8 cellular contexts compared by ENCODE assay signal in the genomic region with DNA sequence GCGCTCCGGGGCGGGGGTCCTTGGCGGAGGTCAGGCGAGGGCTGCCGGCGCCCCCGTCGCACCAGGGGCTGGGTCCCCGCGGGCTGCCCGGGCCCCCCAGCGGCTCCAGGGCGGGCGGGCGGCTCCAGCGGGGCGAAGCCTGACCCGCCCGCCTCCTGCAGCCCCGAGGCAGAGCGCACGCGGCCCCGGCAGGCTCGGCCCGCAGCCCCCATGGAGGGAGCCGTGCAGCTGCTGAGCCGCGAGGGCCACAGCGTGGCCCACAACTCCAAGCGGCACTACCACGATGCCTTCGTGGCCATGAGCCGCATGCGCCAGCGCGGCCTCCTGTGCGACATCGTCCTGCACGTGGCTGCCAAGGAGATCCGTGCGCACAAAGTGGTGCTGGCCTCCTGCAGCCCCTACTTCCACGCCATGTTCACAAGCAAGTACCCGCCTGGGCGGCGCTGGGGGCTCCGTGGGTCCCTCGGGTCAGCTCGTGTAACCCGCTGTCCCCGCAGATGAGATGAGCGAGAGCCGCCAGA. TPM values are rescaled to one million over a fixed set of nuclear protein-coding genes. Genes with fewer than 3 reads are reported as not detected.
DNase-seq lines count a peak whose midpoint lies in the region; ATAC-seq, FAIRE-seq and TF ChIP-seq lines count a peak whose summit lies in the region.

No MANE protein-coding gene starts in this region.

- H3K56ac ChIP-seq in H9 (ENCODE audit: insufficient read length, low read depth, low read length): no peak overlapping the region

- H4K20me1 ChIP-seq in H9 (ENCODE audit: control insufficient read depth, insufficient read depth, insufficient read length): no peaks in the 10 kb centered on the region

- no peak for TF ChIP-seq CTCF in 22Rv1 (IDR thresholded peaks at IDR 0.05)
- no peak for TF ChIP-seq CTCF in H9 (conservative IDR thresholded peaks at IDR 0.05)
- no peak for TF ChIP-seq CTCF in astrocyte of the cerebellum (IDR thresholded peaks at IDR 0.05; ENCODE audit: low read depth, low read length, missing control alignments)
- TF ChIP-seq CTCF in D721Med (IDR thresholded peaks at IDR 0.05; ENCODE audit: insufficient read depth, missing control alignments): no peak
- no peak for TF ChIP-seq CTCF in endothelial cell (IDR thresholded peaks at IDR 0.05; ENCODE audit: unreplicated experiment)

- H3K18ac ChIP-seq in H9 (ENCODE audit: insufficient read length, low read depth, low read length): no peak overlapping the region
- peak overlapping the region in 1 of 2 experiments; percentile 61 for H3K18ac ChIP-seq in mesenchymal stem cell (ENCODE audit: low read depth in 1 of 2, low read length in 2 of 2)

- in situ Hi-C loops in astrocyte of the cerebellum (cut with HindIII; ENCODE audit: low sequenced_read_pairs): no loop called here

- no peak overlapping the region for H2BK15ac ChIP-seq in H9 (ENCODE audit: low read depth, low read length)
- peak overlapping the region; percentile 38 for H2BK15ac ChIP-seq in mesenchymal stem cell (ENCODE audit: low read depth, poor library complexity, severe bottlenecking)

- H3K23me2 ChIP-seq in H9 (ENCODE audit: insufficient read length, low read depth, low read length, poor library complexity, severe bottlenecking): peaks cover 3% of the 10 kb centered on the region

- H3K4me2 ChIP-seq in H9 (ENCODE audit: insufficient read depth, insufficient read length, low read length) (peak overlapping the region; percentile 0), mesenchymal stem cell (ENCODE audit: low read length, poor library complexity, severe bottlenecking) (peak overlapping the region; percentile 90)

- H3K27me3 ChIP-seq in H9 (ENCODE audit: insufficient read depth, low read length) (peaks cover 4% of the 10 kb centered on the region; the same call in 1 of the 2 replicates), mesenchymal stem cell (ENCODE audit: control insufficient read depth in 1 of 2, insufficient read depth in 1 of 2, low read length in 2 of 2) (no peaks in the 10 kb centered on the region)

- H3K9me3 Mint-ChIP-seq in H9: no peaks in the 10 kb centered on the region; a peak in 1 of 5 replicates
- H3K9me3 Mint-ChIP-seq in endothelial cell (ENCODE audit: unreplicated experiment): no peaks in the 10 kb centered on the region

- H3K4ac ChIP-seq in H9 (ENCODE audit: low read depth, low read length) (no peak overlapping the region), mesenchymal stem cell (ENCODE audit: low read depth in 1 of 2, low read length in 2 of 2) (peak overlapping the region; percentile 9 to 57)

- H3K14ac ChIP-seq in H9 (ENCODE audit: insufficient read depth, low read length): no peak overlapping the region
- peak overlapping the region in 1 of 2 experiments; percentile 53 for H3K14ac ChIP-seq in mesenchymal stem cell (ENCODE audit: low read length in 2 of 2)

- no peak overlapping the region for H2BK20ac ChIP-seq in H9 (ENCODE audit: low read depth, low read length, poor library complexity, severe bottlenecking)

- ATAC-seq in esophagus mucosa: no peak

- H2AFZ ChIP-seq in H9 (ENCODE audit: low read length) (no peak overlapping the region), mesenchymal stem cell (ENCODE audit: low read depth, low read length) (peak overlapping the region; percentile 46)

- no peaks in the 10 kb centered on the region for H3K4me1 ChIP-seq in H9 (ENCODE audit: insufficient read depth, low read length)
- peaks cover 27% of the 10 kb centered on the region for H3K4me1 ChIP-seq in mesenchymal stem cell (ENCODE audit: control insufficient read depth, insufficient read depth, low read depth, low read length)

- H3K79me2 ChIP-seq in H9 (ENCODE audit: insufficient read depth, low read length): peaks cover 5% of the 10 kb centered on the region; the same call in 1 of the 2 replicates

- no peak overlapping the region for H4K91ac ChIP-seq in H9 (ENCODE audit: insufficient read length, low read depth, low read length)
- H4K91ac ChIP-seq in mesenchymal stem cell (ENCODE audit: low read length): peak overlapping the region; percentile 37

- H4K8ac ChIP-seq in H9 (replicated peaks; ENCODE audit: insufficient read length, low read depth, low read length) (no peak overlapping the region), mesenchymal stem cell (ENCODE audit: low read length) (peak overlapping the region; percentile 28)

- H3K36me3 Mint-ChIP-seq in H9 (ENCODE audit: insufficient read depth in 1 of 3, low read depth in 3 of 3) (peaks cover 6 to 42% (median 33%) of the 10 kb centered on the region in 3 experiments; a peak in 6 of 7 replicates), endothelial cell (ENCODE audit: low read depth, unreplicated experiment) (peaks cover 13% of the 10 kb centered on the region)

- H3K79me1 ChIP-seq in H9 (ENCODE audit: insufficient read depth, low read depth, low read length, poor library complexity, severe bottlenecking): peaks cover 4% of the 10 kb centered on the region
- peaks cover 33% of the 10 kb centered on the region for H3K79me1 ChIP-seq in mesenchymal stem cell (replicated peaks; ENCODE audit: low read length, poor library complexity, severe bottlenecking)

- H3K4me3 ChIP-seq in astrocyte of the cerebellum (ENCODE audit: low read depth, low read length) (peak overlapping the region; percentile 59), mesenchymal stem cell (ENCODE audit: insufficient read depth in 1 of 2, low read depth in 1 of 2, low read length in 2 of 2) (peak overlapping the region; percentile 67 to 93)

- H3K36me3 ChIP-seq in mesenchymal stem cell (ENCODE audit: control insufficient read depth in 1 of 2, insufficient read depth in 2 of 2, low read depth in 1 of 2, low read length in 2 of 2): peaks cover 20 to 58% of the 10 kb centered on the region in 2 experiments

- no CpG with 5 or more reads among the region's 54 CpGs for WGBS in H9 (ENCODE audit: extremely low coverage, insufficient read length, low lambda C conversion rate)
- 30% methylated on average over 53 of the region's 54 CpGs for WGBS in mesenchymal stem cell

- H2BK5ac ChIP-seq in H9 (ENCODE audit: insufficient read length, low read length) (no peak overlapping the region), mesenchymal stem cell (ENCODE audit: low read depth, low read length, poor library complexity, severe bottlenecking) (no peak overlapping the region)

- peaks cover 19% of the 10 kb centered on the region for H3K27me3 Mint-ChIP-seq in H9 (ENCODE audit: low read depth)
- H3K27me3 Mint-ChIP-seq in endothelial cell (ENCODE audit: unreplicated experiment): peaks cover 9% of the 10 kb centered on the region

- no peak overlapping the region for H3K23ac ChIP-seq in H9 (ENCODE audit: insufficient read length, low read depth, low read length)
- H3K23ac ChIP-seq in mesenchymal stem cell (ENCODE audit: low read length in 2 of 2): no peak overlapping the region

- no peak overlapping the region for H4K5ac ChIP-seq in H9 (ENCODE audit: insufficient read length, low read depth, low read length)

- H2BK120ac ChIP-seq in H9 (ENCODE audit: low read depth, low read length, poor library complexity, severe bottlenecking): no peak overlapping the region
- H2BK120ac ChIP-seq in mesenchymal stem cell (ENCODE audit: low read depth, low read length): no peak overlapping the region

- DNase-seq in H9 (no peak), astrocyte of the cerebellum (ENCODE audit: low read depth) (no peak), mesenchymal stem cell (no peak), inferior parietal cortex (ENCODE audit: extremely low spot score) (no peak), D721Med (ENCODE audit: insufficient read length, low spot score) (no peak), endothelial cell (ENCODE audit: low spot score) (no peak)

- H3T11ph ChIP-seq in H9 (ENCODE audit: low read length): no peak overlapping the region

- FAIRE-seq in D721Med (lab: Jason Lieb, UNC): no peak

- H3K27ac Mint-ChIP-seq in H9 (no peak overlapping the region; a peak in 1 of 7 replicates), endothelial cell (ENCODE audit: unreplicated experiment) (no peak overlapping the region)

- H3K9me3 ChIP-seq in H9 (ENCODE audit: control insufficient read depth, low read depth, low read length) (no peaks in the 10 kb centered on the region), mesenchymal stem cell (ENCODE audit: control insufficient read depth, low read length) (no peaks in the 10 kb centered on the region)

- peaks cover 7 to 11% of the 10 kb centered on the region in 2 experiments for H3K4me1 Mint-ChIP-seq in H9
- peaks cover 7% of the 10 kb centered on the region for H3K4me1 Mint-ChIP-seq in endothelial cell (ENCODE audit: unreplicated experiment)

- H2BK12ac ChIP-seq in H9 (ENCODE audit: insufficient read length, low read depth, low read length) (no peak overlapping the region), mesenchymal stem cell (ENCODE audit: low read length in 2 of 2) (peak overlapping the region in 1 of 2 experiments; percentile 64)

- H2AK5ac ChIP-seq in H9 (ENCODE audit: insufficient read length, low read length): no peak overlapping the region
- H2AK5ac ChIP-seq in mesenchymal stem cell (ENCODE audit: low read length, severe bottlenecking): no peak overlapping the region

- H3K9ac ChIP-seq in H9 (ENCODE audit: extremely low read depth, insufficient read length, low read length): no peak overlapping the region
- peak overlapping the region; percentile 53 for H3K9ac ChIP-seq in mesenchymal stem cell (ENCODE audit: low read length)

- peak overlapping the region; percentile 86 for H3K27ac ChIP-seq in 22Rv1
- H3K27ac ChIP-seq in H9 (ENCODE audit: insufficient read length, low read depth, low read length): no peak overlapping the region
- H3K27ac ChIP-seq in mesenchymal stem cell (ENCODE audit: low read length, poor library complexity, severe bottlenecking): no peak overlapping the region

- peak overlapping the region; percentile 51 to 73 for H3K4me3 Mint-ChIP-seq in H9
- no peak overlapping the region for H3K4me3 Mint-ChIP-seq in endothelial cell (ENCODE audit: unreplicated experiment)

RNA-seq across cellular contexts. Expression of a gene that starts 0.8 kb away (rescaled TPM):
- total RNA-seq in H9 (2021) (41.4 TPM in 2 replicates), esophagus mucosa (5.8 TPM), endothelial cell (ENCODE audit: unreplicated experiment) (18.7 TPM)
- 11.5 TPM for polyA plus RNA-seq in mesenchymal stem cell (2013, experiment 1 of 2)
- 12.5 TPM for polyA plus RNA-seq in mesenchymal stem cell (2013, experiment 2 of 2)

RNA-seq across cellular contexts. Expression of a gene that starts 2.1 kb away (rescaled TPM):
- total RNA-seq in H9 (2021): 130 and 138 TPM in 2 replicates
- 32.5 TPM for polyA plus RNA-seq in mesenchymal stem cell (2013, experiment 1 of 2)
- polyA plus RNA-seq in mesenchymal stem cell (2013, experiment 2 of 2): 33.0 TPM
- 68.1 TPM for total RNA-seq in esophagus mucosa
- 56.5 TPM for total RNA-seq in endothelial cell (ENCODE audit: unreplicated experiment)

RNA-seq across cellular contexts. Expression of a gene that starts 5.1 kb away (rescaled TPM):
- total RNA-seq in H9 (2021) (2.0 and 3.0 TPM in 2 replicates), esophagus mucosa (26.4 TPM), endothelial cell (ENCODE audit: unreplicated experiment) (not detected)
- 0.75 TPM for polyA plus RNA-seq in mesenchymal stem cell (2013, experiment 1 of 2)
- polyA plus RNA-seq in mesenchymal stem cell (2013, experiment 2 of 2): 0.60 TPM

RNA-seq across cellular contexts. Expression of a gene that starts 20.7 kb away (rescaled TPM):
- total RNA-seq in H9 (2021): not detected in 2 replicates
- polyA plus RNA-seq in mesenchymal stem cell (2013, experiment 1 of 2): not detected
- not detected for polyA plus RNA-seq in mesenchymal stem cell (2013, experiment 2 of 2)
- not detected for total RNA-seq in esophagus mucosa
- not detected for total RNA-seq in endothelial cell (ENCODE audit: unreplicated experiment)

RNA-seq across cellular contexts. Expression of a gene that starts 37.5 kb away (rescaled TPM):
- 13.5 and 15.7 TPM in 2 replicates for total RNA-seq in H9 (2021)
- polyA plus RNA-seq in mesenchymal stem cell (2013, experiment 1 of 2): 2.2 TPM
- polyA plus RNA-seq in mesenchymal stem cell (2013, experiment 2 of 2): 1.9 TPM
- total RNA-seq in esophagus mucosa: 0.52 TPM
- not detected for total RNA-seq in endothelial cell (ENCODE audit: unreplicated experiment)
